ENCODE assay signal across 21 cellular contexts in the genomic region with DNA sequence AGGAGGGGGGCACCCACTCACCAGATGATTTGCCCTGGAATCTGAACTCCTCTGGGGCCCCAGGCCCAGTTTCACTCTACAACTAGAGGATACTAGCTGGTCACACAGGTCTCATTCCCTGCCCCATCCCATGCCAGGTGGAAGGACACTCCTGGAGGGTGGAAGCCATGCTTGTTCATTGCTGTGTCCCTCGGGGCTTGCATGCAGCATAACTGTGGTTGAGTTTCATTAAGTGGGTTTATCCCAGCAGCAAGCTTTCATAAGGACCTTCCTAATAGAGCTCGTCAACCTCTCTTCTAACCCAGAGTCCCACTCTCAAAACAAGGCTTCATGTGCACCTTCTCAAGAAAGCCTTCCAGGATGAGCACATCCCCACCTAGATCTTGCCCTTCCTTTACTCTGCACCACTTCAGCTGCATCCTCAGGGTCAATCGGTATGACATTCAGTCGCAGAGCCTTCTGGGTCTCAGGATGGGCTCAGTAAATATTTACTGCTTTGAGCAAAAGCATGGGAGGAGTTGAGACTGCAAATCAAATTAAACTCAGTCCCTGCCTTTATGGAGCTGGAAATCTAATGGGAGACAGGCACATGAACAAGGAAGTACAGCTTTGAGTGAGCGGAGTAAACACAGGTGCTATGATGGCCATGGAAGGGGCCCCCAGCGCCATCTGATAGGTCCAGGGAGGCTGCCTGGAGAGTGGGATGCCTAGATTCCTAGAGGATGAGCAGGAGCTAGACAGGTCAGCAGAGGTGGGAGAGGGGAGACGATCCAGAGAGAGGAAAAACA. TPM values are rescaled to one million over a fixed set of nuclear protein-coding genes. Genes with fewer than 3 reads are reported as not detected.
DNase-seq lines count a peak whose midpoint lies in the region; ATAC-seq, FAIRE-seq and TF ChIP-seq lines count a peak whose summit lies in the region.
"Had no signal": no experiment of that assay in that cellular context is flagged by ENCODE, and none has a peak within 500 bp of the region (broad histone marks: within the 10 kb centered on the region; RNA-seq: fewer than 3 reads in every experiment).

No MANE protein-coding gene starts in this region.

- peaks cover 84 to 100% of the 10 kb centered on the region in 2 experiments for H3K36me3 ChIP-seq in keratinocyte (ENCODE audit: control insufficient read depth in 2 of 2, extremely low read depth in 1 of 2, insufficient read depth in 2 of 2, low read length in 2 of 2)

- peak; percentile 13 for FAIRE-seq in keratinocyte (lab: Jason Lieb, UNC)
- FAIRE-seq: A204.1, G401.6, GM12891, H1, K562 had no signal

- H3K27ac ChIP-seq in keratinocyte (ENCODE audit: control insufficient read depth, insufficient read depth, low read length) (no peak overlapping the region), temporal lobe (ENCODE audit: low read depth, low read length) (peak overlapping the region; percentile 33)

- H3K9me3 ChIP-seq in keratinocyte (ENCODE audit: control insufficient read depth, low read depth, low read length) = no peaks in the 10 kb centered on the region

- no peak for ATAC-seq in GM18861 (IDR thresholded peaks at IDR 0.05; ENCODE audit: unreplicated experiment)
- ATAC-seq in HG03175 (IDR thresholded peaks at IDR 0.05; ENCODE audit: unreplicated experiment) = no peak
- ATAC-seq: K562, PC-3 had no signal

- H3K9me1 ChIP-seq in keratinocyte (ENCODE audit: control insufficient read depth, extremely low read depth, insufficient read depth, low read length) = no peaks in the 10 kb centered on the region

- no peaks in the 10 kb centered on the region for H3K4me1 ChIP-seq in keratinocyte (ENCODE audit: control insufficient read depth, extremely low read depth, insufficient read depth, low read length)

- H3K9ac ChIP-seq in keratinocyte (ENCODE audit: control insufficient read depth, extremely low read depth, insufficient read depth, low read length) = no peak overlapping the region

- DNase-seq in NCI-H510A treated with DMSO at 0.1 percent for 48 hours (lab: John Stamatoyannopoulos, UW) (peak; percentile 35), NCI-H510A (lab: John Stamatoyannopoulos, UW) (no peak), NCI-H2029 treated with DMSO at 0.1 percent for 48 hours (lab: John Stamatoyannopoulos, UW) (peak; percentile 17), keratinocyte (ENCODE audit: low read depth, low spot score) (peak; percentile 44), middle frontal gyrus (ENCODE audit: extremely low spot score, low spot score) (no peak)
- DNase-seq: Calu3; CD4-positive, CD25-positive, alpha-beta regulatory T cell; DMS79 treated with DMSO at 0.1 percent for 48 hours; NCI-H1436 treated with DMSO at 0.1 percent for 48 hours; NCI-H526; NK-92 treated with Interleukin-12 subunit alpha and Interleukin-12 subunit beta, amount 100 ng/mL, for 24 hours; PC-3 had no signal

- dilution Hi-C loops in keratinocyte (cut with MboI; ENCODE audit: extremely low pct_ligation_motif_present, low sequenced_read_pairs) = no loop called here

- TF ChIP-seq CTCF in keratinocyte (optimal IDR thresholded peaks at IDR 0.05 in 1 of 3, IDR thresholded peaks at IDR 0.05 in 1 of 3, conservative IDR thresholded peaks at IDR 0.05 in 1 of 3; ENCODE audit: extremely low read depth in 1 of 3, insufficient read depth in 2 of 3, low read length in 3 of 3) = no peak

- peaks cover 94% of the 10 kb centered on the region for H4K20me1 ChIP-seq in keratinocyte (ENCODE audit: control insufficient read depth, extremely low read depth, insufficient read depth, low read length)

- no peak overlapping the region for H3K4me3 ChIP-seq in keratinocyte (ENCODE audit: control insufficient read depth in 2 of 3, extremely low read depth in 1 of 3, insufficient read depth in 2 of 3, low read depth in 1 of 3, low read length in 3 of 3)
- H3K4me3 ChIP-seq: K562 had no signal

- H3K79me2 ChIP-seq in keratinocyte (ENCODE audit: control insufficient read depth, insufficient read depth, low read length) = no peaks in the 10 kb centered on the region

- H3K4me2 ChIP-seq in keratinocyte (ENCODE audit: control insufficient read depth, extremely low read depth, insufficient read depth, low read depth, low read length) = no peak overlapping the region

- H2AFZ ChIP-seq in keratinocyte (ENCODE audit: control insufficient read depth, low read length) = no peak overlapping the region

- H3K27me3 ChIP-seq in keratinocyte (ENCODE audit: control insufficient read depth, extremely low read depth, insufficient read depth, low read length) = no peaks in the 10 kb centered on the region

RNA-seq across cellular contexts. Expression of a gene that starts 32.3 kb away (rescaled TPM):
- polyA plus RNA-seq in keratinocyte = 659 to 1,206 TPM (median 953 TPM) in 3 replicates
- 649 TPM for polyA plus RNA-seq in keratinocyte (2011; ENCODE audit: low read depth)
- 240 and 422 TPM in 2 replicates for polyA plus RNA-seq in keratinocyte (2011; cell fraction: cytosol; rRNA removed)
- polyA plus RNA-seq in keratinocyte (2011; cell fraction: nucleus; rRNA removed) = 2,965 and 3,376 TPM in 2 replicates
- 638 and 1,913 TPM in 2 replicates for polyA plus RNA-seq in keratinocyte (2012; ENCODE audit: low replicate concordance)
- 1,171 to 2,790 TPM (median 1,215 TPM) in 3 replicates for polyA minus RNA-seq in keratinocyte
- 1,139 TPM for polyA minus RNA-seq in keratinocyte (2011; cell fraction: cytosol; rRNA and poly(A)+ RNA removed)
- polyA minus RNA-seq in keratinocyte (2011; cell fraction: nucleus; rRNA and poly(A)+ RNA removed) = 3,983 and 4,160 TPM in 2 replicates
- 0.74 TPM for total RNA-seq in temporal lobe

RNA-seq across cellular contexts. Expression of a gene that starts 36.4 kb away (rescaled TPM):
- 0.02 TPM in 1 of 3 replicates, not detected in the others for polyA plus RNA-seq in keratinocyte
- polyA plus RNA-seq in keratinocyte (2011; ENCODE audit: low read depth) = not detected
- not detected in 2 replicates for polyA plus RNA-seq in keratinocyte (2011; cell fraction: cytosol; rRNA removed)
- not detected in 2 replicates for polyA plus RNA-seq in keratinocyte (2011; cell fraction: nucleus; rRNA removed)
- polyA plus RNA-seq in keratinocyte (2012; ENCODE audit: low replicate concordance) = 0.11 TPM in 1 of 2 replicates, not detected in the other
- not detected in 3 replicates for polyA minus RNA-seq in keratinocyte
- not detected for polyA minus RNA-seq in keratinocyte (2011; cell fraction: cytosol; rRNA and poly(A)+ RNA removed)
- polyA minus RNA-seq in keratinocyte (2011; cell fraction: nucleus; rRNA and poly(A)+ RNA removed) = not detected in 2 replicates
- 3.4 TPM for total RNA-seq in temporal lobe
- total RNA-seq: Calu3; CD4-positive, CD25-positive, alpha-beta regulatory T cell; K562; PC-3; SK-MEL-5 had no signal
- polyA plus RNA-seq: CD4-positive, CD25-positive, alpha-beta regulatory T cell; K562 had no signal

RNA-seq across cellular contexts. Expression of a gene that starts 55.3 kb away (rescaled TPM):
- 31.1 to 60.5 TPM (median 46.2 TPM) in 3 replicates for polyA plus RNA-seq in keratinocyte
- polyA plus RNA-seq in keratinocyte (2011; ENCODE audit: low read depth) = 2.0 TPM
- polyA plus RNA-seq in keratinocyte (2011; cell fraction: cytosol; rRNA removed) = 45.2 and 67.2 TPM in 2 replicates
- 31.3 and 33.3 TPM in 2 replicates for polyA plus RNA-seq in keratinocyte (2011; cell fraction: nucleus; rRNA removed)
- polyA plus RNA-seq in keratinocyte (2012; ENCODE audit: low replicate concordance) = 3.9 and 107 TPM in 2 replicates
- polyA minus RNA-seq in keratinocyte = 10.4 to 24.7 TPM (median 10.7 TPM) in 3 replicates
- 65.2 TPM for polyA minus RNA-seq in keratinocyte (2011; cell fraction: cytosol; rRNA and poly(A)+ RNA removed)
- polyA minus RNA-seq in keratinocyte (2011; cell fraction: nucleus; rRNA and poly(A)+ RNA removed) = 10.7 and 14.3 TPM in 2 replicates
- 2.5 TPM for total RNA-seq in temporal lobe
- total RNA-seq: CD4-positive, CD25-positive, alpha-beta regulatory T cell had no signal

Comparison
In these comparisons a context has a peak if more than half of its experiments do, and no peak if none do; other contexts are left out.
1. DNase-seq: peak in NCI-H510A treated with DMSO at 0.1 percent for 48 hours (single experiment), NCI-H2029 treated with DMSO at 0.1 percent for 48 hours (single experiment) and keratinocyte (single experiment); none in NCI-H510A (single experiment) and middle frontal gyrus (single experiment).